17 cellular contexts compared by ENCODE assay signal in the genomic region with DNA sequence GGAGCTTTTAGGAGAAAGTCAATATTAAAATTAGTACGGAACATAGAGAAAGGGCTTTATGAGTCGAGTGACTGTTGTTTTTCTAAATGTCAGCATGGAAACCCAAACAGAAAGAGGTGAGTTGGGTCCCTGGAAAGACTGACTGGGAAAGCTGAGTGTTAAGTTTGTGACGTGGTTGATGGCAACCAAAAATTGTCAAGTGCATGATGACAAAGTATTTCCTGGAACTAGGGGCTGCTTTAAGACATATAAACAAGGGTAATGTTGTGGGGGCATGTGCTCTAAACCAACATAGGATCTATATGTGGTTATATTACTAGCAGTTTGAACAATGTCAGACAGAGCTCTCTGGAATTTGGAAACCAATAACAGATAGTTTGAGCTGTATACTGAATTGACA. TPM values are rescaled to one million over a fixed set of nuclear protein-coding genes. Genes with fewer than 3 reads are reported as not detected.
A peak's percentile ranks its signal among the peaks of the same experiment; 100 is the strongest.
DNase-seq lines count a peak whose midpoint lies in the region; ATAC-seq lines count a peak whose summit lies in the region.
"Had no signal": no experiment of that assay in that cellular context is flagged by ENCODE, and none has a peak within 500 bp of the region (broad histone marks: within the 10 kb centered on the region; RNA-seq: fewer than 3 reads in every experiment).

No MANE protein-coding gene starts in this region.

- no peak overlapping the region for H3K4me3 Mint-ChIP-seq in T-helper 2 cell treated with Interferon-gamma antibody and Interleukin-4, amounts not matched to agents 5 μg/mL and 100 μg/mL, for 36 hours
- H3K4me3 Mint-ChIP-seq in activated naive CD4-positive, alpha-beta T cell treated with anti-CD3 and anti-CD28 coated beads, Interleukin-2, amount 10 ng/mL, durations not matched to agents 7 days and 5 days, result no peak overlapping the region
- H3K4me3 Mint-ChIP-seq in activated T-helper 17 cell treated with anti-CD3 and anti-CD28 coated beads, Interleukin-2, amount 50 U/mL, for 72 hours, result peak overlapping the region; percentile 44
- H3K4me3 Mint-ChIP-seq: CD8-positive, alpha-beta memory T cell; HFFc6 had no signal

- no peak overlapping the region for H3K27ac Mint-ChIP-seq in T-helper 2 cell treated with Interferon-gamma antibody and Interleukin-4, amounts not matched to agents 5 μg/mL and 100 μg/mL, for 36 hours
- no peak overlapping the region for H3K27ac Mint-ChIP-seq in activated naive CD4-positive, alpha-beta T cell treated with anti-CD3 and anti-CD28 coated beads, Interleukin-2, amount 10 ng/mL, durations not matched to agents 7 days and 5 days
- peak overlapping the region; percentile 73 for H3K27ac Mint-ChIP-seq in activated T-helper 17 cell treated with anti-CD3 and anti-CD28 coated beads, Interleukin-2, amount 50 U/mL, for 72 hours
- H3K27ac Mint-ChIP-seq: CD8-positive, alpha-beta memory T cell; HFFc6 had no signal

- CTCF ChIA-PET in activated naive CD4-positive, alpha-beta T cell treated with anti-CD3 and anti-CD28 coated beads, Interleukin-2, amount 10 ng/mL, durations not matched to agents 7 days and 5 days (lab: Charles Lee), result no interaction called here

- peaks cover 19% of the 10 kb centered on the region for H3K4me1 Mint-ChIP-seq in T-helper 2 cell treated with Interferon-gamma antibody and Interleukin-4, amounts not matched to agents 5 μg/mL and 100 μg/mL, for 36 hours (ENCODE audit: low read depth)
- peaks cover 5% of the 10 kb centered on the region for H3K4me1 Mint-ChIP-seq in activated naive CD4-positive, alpha-beta T cell treated with anti-CD3 and anti-CD28 coated beads, Interleukin-2, amount 10 ng/mL, durations not matched to agents 7 days and 5 days
- H3K4me1 Mint-ChIP-seq in activated T-helper 17 cell treated with anti-CD3 and anti-CD28 coated beads, Interleukin-2, amount 50 U/mL, for 72 hours, result peaks cover 8% of the 10 kb centered on the region
- H3K4me1 Mint-ChIP-seq: CD8-positive, alpha-beta memory T cell had no signal

- H3K27me3 Mint-ChIP-seq in T-helper 2 cell treated with Interferon-gamma antibody and Interleukin-4, amounts not matched to agents 5 μg/mL and 100 μg/mL, for 36 hours (ENCODE audit: low read depth), result peaks cover 3% of the 10 kb centered on the region
- peaks cover 9% of the 10 kb centered on the region for H3K27me3 Mint-ChIP-seq in activated naive CD4-positive, alpha-beta T cell treated with anti-CD3 and anti-CD28 coated beads, Interleukin-2, amount 10 ng/mL, durations not matched to agents 7 days and 5 days
- H3K27me3 Mint-ChIP-seq in activated T-helper 17 cell treated with anti-CD3 and anti-CD28 coated beads, Interleukin-2, amount 50 U/mL, for 72 hours, result no peaks in the 10 kb centered on the region

- ATAC-seq in activated T-helper 17 cell treated with anti-CD3 and anti-CD28 coated beads, Interleukin-2, amount 50 U/mL, for 72 hours (replicated peaks), result peak; percentile 81
- ATAC-seq: PC-3 had no signal

- H3K9me3 Mint-ChIP-seq in T-helper 2 cell treated with Interferon-gamma antibody and Interleukin-4, amounts not matched to agents 5 μg/mL and 100 μg/mL, for 36 hours, result no peaks in the 10 kb centered on the region
- H3K9me3 Mint-ChIP-seq in activated naive CD4-positive, alpha-beta T cell treated with anti-CD3 and anti-CD28 coated beads, Interleukin-2, amount 10 ng/mL, durations not matched to agents 7 days and 5 days, result no peaks in the 10 kb centered on the region
- no peaks in the 10 kb centered on the region for H3K9me3 Mint-ChIP-seq in activated T-helper 17 cell treated with anti-CD3 and anti-CD28 coated beads, Interleukin-2, amount 50 U/mL, for 72 hours
- H3K9me3 Mint-ChIP-seq: CD8-positive, alpha-beta memory T cell; HFFc6 had no signal

- DNase-seq in T-helper 2 cell treated with Interferon-gamma antibody and Interleukin-4, amounts not matched to agents 5 μg/mL and 100 μg/mL, for 36 hours (ENCODE audit: low spot score), result peak; percentile 57
- DNase-seq in T-helper 2 cell (no peak), NCI-H774 (lab: John Stamatoyannopoulos, UW) (no peak), NOMO-1 treated with DMSO at 0.1 percent for 48 hours (lab: John Stamatoyannopoulos, UW; ENCODE audit: unreplicated experiment) (no peak)
- DNase-seq in activated naive CD4-positive, alpha-beta T cell treated with Interleukin-2 at 50 U/mL for 16 hours, result peak; percentile 8
- DNase-seq in activated naive CD4-positive, alpha-beta T cell treated with anti-CD3 and anti-CD28 coated beads, Interleukin-2, amount 10 ng/mL, durations not matched to agents 7 days and 5 days, result no peak
- DNase-seq in stimulated activated CD4-positive, alpha-beta T cell treated with anti-CD3 and anti-CD28 coated beads, TNF-alpha, amount 100 ng/mL, for 24 hours (ENCODE audit: low read depth in 3 of 3), result peak; percentile 1 to 24 (median 13)
- DNase-seq: CD8-positive, alpha-beta memory T cell; GF-D8; HFFc6; NCI-H1092; NCI-H2107; NCI-H345; NCI-H526 treated with DMSO at 0.1 percent for 48 hours; NK-92 treated with Interleukin-12 subunit alpha and Interleukin-12 subunit beta, amount 100 ng/mL, for 24 hours; PC-3 had no signal

- H3K36me3 Mint-ChIP-seq in T-helper 2 cell treated with Interferon-gamma antibody and Interleukin-4, amounts not matched to agents 5 μg/mL and 100 μg/mL, for 36 hours (ENCODE audit: low read depth), result no peaks in the 10 kb centered on the region
- no peaks in the 10 kb centered on the region for H3K36me3 Mint-ChIP-seq in activated naive CD4-positive, alpha-beta T cell treated with anti-CD3 and anti-CD28 coated beads, Interleukin-2, amount 10 ng/mL, durations not matched to agents 7 days and 5 days
- H3K36me3 Mint-ChIP-seq in activated T-helper 17 cell treated with anti-CD3 and anti-CD28 coated beads, Interleukin-2, amount 50 U/mL, for 72 hours (ENCODE audit: low read depth), result no peaks in the 10 kb centered on the region

RNA-seq across cellular contexts. Expression of a gene that starts 50.9 kb away (rescaled TPM):
- total RNA-seq in activated T-helper 17 cell treated with anti-CD3 and anti-CD28 coated beads, Interleukin-2, amount 50 U/mL, for 72 hours, result 10 to 100 TPM; 14.9 to 31.6 TPM

RNA-seq across cellular contexts. Expression of a gene that starts 52.7 kb away (rescaled TPM):
- total RNA-seq in activated T-helper 17 cell treated with anti-CD3 and anti-CD28 coated beads, Interleukin-2, amount 50 U/mL, for 72 hours, result 10 to 100 TPM in 1 of 2 donors, 1 to 10 TPM in 1; 1.9 to 11.9 TPM

Comparison
In these comparisons a context has a peak if more than half of its experiments do, and no peak if none do; other contexts are left out.
1. DNase-seq: peak in T-helper 2 cell treated with Interferon-gamma antibody and Interleukin-4, amounts not matched to agents 5 μg/mL and 100 μg/mL, for 36 hours (single experiment), activated naive CD4-positive, alpha-beta T cell treated with Interleukin-2 at 50 U/mL for 16 hours (single experiment) and stimulated activated CD4-positive, alpha-beta T cell treated with anti-CD3 and anti-CD28 coated beads, TNF-alpha, amount 100 ng/mL, for 24 hours (3 of 3); none in T-helper 2 cell (0 of 5), activated naive CD4-positive, alpha-beta T cell treated with anti-CD3 and anti-CD28 coated beads, Interleukin-2, amount 10 ng/mL, durations not matched to agents 7 days and 5 days (single experiment), NCI-H774 (single experiment) and NOMO-1 treated with DMSO at 0.1 percent for 48 hours (single experiment).